Comparison of ENCODE assay signal across 18 cellular contexts in the genomic region with DNA sequence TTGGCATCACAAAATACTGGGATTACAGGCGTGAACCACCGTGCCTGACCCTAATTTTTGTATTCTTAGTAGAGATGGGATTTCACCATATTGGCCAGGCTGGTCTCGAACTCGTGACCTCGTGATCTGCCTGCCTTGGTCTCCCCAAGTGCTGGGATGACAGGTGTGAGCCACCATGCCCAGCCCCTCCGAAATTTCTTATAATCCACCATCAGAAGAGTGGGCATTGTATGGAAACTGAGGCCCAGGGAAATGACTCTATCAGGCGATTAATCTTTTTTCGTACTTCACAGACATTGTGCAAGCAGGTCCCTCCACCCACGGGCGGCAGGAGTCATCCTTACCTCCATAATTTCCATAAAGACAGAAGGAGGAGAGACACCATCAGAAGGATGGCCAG. TPM values are rescaled to one million over a fixed set of nuclear protein-coding genes. Genes with fewer than 3 reads are reported as not detected.
DNase-seq lines count a peak whose midpoint lies in the region; ATAC-seq, FAIRE-seq and TF ChIP-seq lines count a peak whose summit lies in the region.
"Had no signal": no experiment of that assay in that cellular context is flagged by ENCODE, and none has a peak within 500 bp of the region (broad histone marks: within the 10 kb centered on the region; RNA-seq: fewer than 3 reads in every experiment).

No MANE protein-coding gene starts in this region.

- H3K27ac ChIP-seq in kidney (ENCODE audit: low read depth in 2 of 2, low read length in 2 of 2) (no peak overlapping the region), spleen (no peak overlapping the region)
- H3K27ac ChIP-seq: BLaER1, Peyer's patch had no signal

- H3K27me3 Mint-ChIP-seq in activated CD4-positive, alpha-beta memory T cell treated with anti-CD3 and anti-CD28 coated beads for 36 hours: no peaks in the 10 kb centered on the region
- no peaks in the 10 kb centered on the region for H3K27me3 Mint-ChIP-seq in activated T-helper 17 cell treated with anti-CD3 and anti-CD28 coated beads, Interleukin-2, amount 50 U/mL, for 72 hours

- TF ChIP-seq CTCF in kidney (IDR thresholded peaks at IDR 0.05; ENCODE audit: borderline replicate concordance, extremely low read depth, insufficient read depth) (no peak), spleen (IDR thresholded peaks at IDR 0.05 in 8 of 11, conservative IDR thresholded peaks at IDR 0.05 in 3 of 11) (no peak)

- no peaks in the 10 kb centered on the region for H3K36me3 ChIP-seq in kidney (ENCODE audit: control insufficient read depth in 1 of 2, insufficient read depth in 2 of 2, low read length in 2 of 2)
- no peaks in the 10 kb centered on the region for H3K36me3 ChIP-seq in spleen
- H3K36me3 ChIP-seq: Peyer's patch had no signal

- CTCF ChIA-PET in activated CD4-positive, alpha-beta memory T cell treated with anti-CD3 and anti-CD28 coated beads for 36 hours (lab: Charles Lee): no interaction called here

- POLR2A ChIA-PET in activated CD4-positive, alpha-beta memory T cell treated with anti-CD3 and anti-CD28 coated beads for 36 hours (lab: Charles Lee): no interaction called here

- no peak overlapping the region for H3K27ac Mint-ChIP-seq in activated CD4-positive, alpha-beta memory T cell treated with anti-CD3 and anti-CD28 coated beads for 36 hours
- no peak overlapping the region for H3K27ac Mint-ChIP-seq in activated T-helper 17 cell treated with anti-CD3 and anti-CD28 coated beads, Interleukin-2, amount 50 U/mL, for 72 hours
- H3K27ac Mint-ChIP-seq: CD8-positive, alpha-beta T cell had no signal

- H3K4me1 ChIP-seq in kidney (ENCODE audit: control insufficient read depth in 1 of 2, insufficient read depth in 1 of 2, low read depth in 1 of 2, low read length in 2 of 2): no peaks in the 10 kb centered on the region
- no peaks in the 10 kb centered on the region for H3K4me1 ChIP-seq in spleen
- H3K4me1 ChIP-seq: BLaER1, Peyer's patch had no signal

- 78 to 90% (median 83%) methylated on average over 10 of the region's 10 CpGs for WGBS in spleen, 5 donors

- H3K36me3 Mint-ChIP-seq in activated CD4-positive, alpha-beta memory T cell treated with anti-CD3 and anti-CD28 coated beads for 36 hours: no peaks in the 10 kb centered on the region
- no peaks in the 10 kb centered on the region for H3K36me3 Mint-ChIP-seq in activated T-helper 17 cell treated with anti-CD3 and anti-CD28 coated beads, Interleukin-2, amount 50 U/mL, for 72 hours (ENCODE audit: low read depth)
- H3K36me3 Mint-ChIP-seq: CD8-positive, alpha-beta T cell had no signal

- H3K9me3 ChIP-seq in kidney (ENCODE audit: control insufficient read depth in 1 of 2, low read length in 2 of 2): no peaks in the 10 kb centered on the region
- no peaks in the 10 kb centered on the region for H3K9me3 ChIP-seq in spleen
- H3K9me3 ChIP-seq: Peyer's patch had no signal

- intact Hi-C loops in activated CD4-positive, alpha-beta memory T cell treated with anti-CD3 and anti-CD28 coated beads for 36 hours (cut with micrococcal nuclease): no loop called here
- intact Hi-C loops in kidney (cut with DNase I) (no loop called here), spleen (cut with DNase I; ENCODE audit: low total_unique reads) (no loop called here)

- peak; percentile 8 for DNase-seq in activated CD4-positive, alpha-beta memory T cell treated with anti-CD3 and anti-CD28 coated beads for 36 hours
- DNase-seq in activated CD8-positive, alpha-beta memory T cell treated with anti-CD3 and anti-CD28 coated beads, Interleukin-2, amount 50 U/mL, for 48 hours: peak; percentile 26
- peak; percentile 36 for DNase-seq in kidney
- peak; percentile 19 for DNase-seq in spleen
- DNase-seq in HTR-8/SVneo (ENCODE audit: insufficient read length, low spot score): no peak
- DNase-seq: DMS53, EL, NCI-H1092 treated with DMSO at 0.1 percent for 48 hours, NCI-H146, NCI-H2081, Peyer's patch had no signal

- no peak for ATAC-seq in GM18498 (IDR thresholded peaks at IDR 0.05; ENCODE audit: unreplicated experiment)
- ATAC-seq in activated T-helper 17 cell treated with anti-CD3 and anti-CD28 coated beads, Interleukin-2, amount 50 U/mL, for 72 hours (replicated peaks): no peak
- ATAC-seq: CD8-positive, alpha-beta T cell had no signal

- no peak overlapping the region for H3K4me3 Mint-ChIP-seq in activated CD4-positive, alpha-beta memory T cell treated with anti-CD3 and anti-CD28 coated beads for 36 hours
- H3K4me3 Mint-ChIP-seq in activated T-helper 17 cell treated with anti-CD3 and anti-CD28 coated beads, Interleukin-2, amount 50 U/mL, for 72 hours: no peak overlapping the region
- H3K4me3 Mint-ChIP-seq: CD8-positive, alpha-beta T cell had no signal

- H3K9me3 Mint-ChIP-seq in activated CD4-positive, alpha-beta memory T cell treated with anti-CD3 and anti-CD28 coated beads for 36 hours: no peaks in the 10 kb centered on the region
- no peaks in the 10 kb centered on the region for H3K9me3 Mint-ChIP-seq in activated T-helper 17 cell treated with anti-CD3 and anti-CD28 coated beads, Interleukin-2, amount 50 U/mL, for 72 hours
- H3K9me3 Mint-ChIP-seq: CD8-positive, alpha-beta T cell had no signal

- no peaks in the 10 kb centered on the region for H3K4me1 Mint-ChIP-seq in activated CD4-positive, alpha-beta memory T cell treated with anti-CD3 and anti-CD28 coated beads for 36 hours (ENCODE audit: low read depth)
- H3K4me1 Mint-ChIP-seq in activated T-helper 17 cell treated with anti-CD3 and anti-CD28 coated beads, Interleukin-2, amount 50 U/mL, for 72 hours: no peaks in the 10 kb centered on the region

- no peak for FAIRE-seq in kidney (lab: Jason Lieb, UNC)
- FAIRE-seq in HTR-8/SVneo (lab: Jason Lieb, UNC): no peak
- FAIRE-seq: GM12891, H54 had no signal

- no peaks in the 10 kb centered on the region for H3K27me3 ChIP-seq in spleen (replicated peaks in 1 of 7)
- H3K27me3 ChIP-seq: BLaER1, Peyer's patch had no signal

- H3K4me3 ChIP-seq in kidney (ENCODE audit: low read length in 2 of 2): no peak overlapping the region
- no peak overlapping the region for H3K4me3 ChIP-seq in spleen
- H3K4me3 ChIP-seq: BLaER1, Peyer's patch had no signal

- no peak overlapping the region for H3K9ac ChIP-seq in kidney (ENCODE audit: low read length in 2 of 2)
- H3K9ac ChIP-seq: BLaER1 had no signal

- no peak for TF ChIP-seq POLR2A in spleen (IDR thresholded peaks at IDR 0.05)

RNA-seq across cellular contexts. Expression of gene CRLF2, which starts 16.0 kb away (rescaled TPM):
- total RNA-seq in activated CD4-positive, alpha-beta memory T cell treated with anti-CD3 and anti-CD28 coated beads for 36 hours: 1 to 10 TPM in 1 of 2 experiments, under 1 TPM in 1; 0.44 to 1.3 TPM
- 1.6 TPM for total RNA-seq in kidney
- polyA plus RNA-seq in kidney (ENCODE audit: insufficient read depth, low read depth, low replicate concordance): not detected
- total RNA-seq in spleen: under 1 TPM in 4 of 7 donors, not detected in 3; 0.26 to 0.98 (median 0.37) TPM
- 1 to 10 TPM in 1 of 3 donors, under 1 TPM in 1, not detected in 1; 0.55 to 1.8 TPM for polyA plus RNA-seq in spleen
- total RNA-seq in activated T-helper 17 cell treated with anti-CD3 and anti-CD28 coated beads, Interleukin-2, amount 50 U/mL, for 72 hours: 1 to 10 TPM in 1 of 2 donors, under 1 TPM in 1; 0.63 to 1.4 TPM
- total RNA-seq: A673; CD8-positive, alpha-beta T cell; Peyer's patch had no signal
